ENCODE assay signal across 15 cellular contexts in genomic region chr11:19594326-19594725, GRCh38.
A peak's percentile ranks its signal among the peaks of the same experiment; 100 is the strongest.
DNase-seq lines count a peak whose midpoint lies in the region; ATAC-seq and TF ChIP-seq lines count a peak whose summit lies in the region.
"Had no signal": no experiment of that assay in that cellular context is flagged by ENCODE, and none has a peak within 500 bp of the region (broad histone marks: within the 10 kb centered on the region; RNA-seq: fewer than 3 reads in every experiment).

No MANE protein-coding gene starts in this region.

- peak overlapping the region in 1 of 2 experiments; percentile 16; a peak in 3 of 4 replicates for H4K8ac ChIP-seq in IMR-90 (ENCODE audit: low read depth in 2 of 2, low read length in 2 of 2)

- POLR2A ChIA-PET in IMR-90 (lab: Charles Lee; ENCODE audit: unreplicated experiment), result no interaction called here

- peak overlapping the region; percentile 93 for H2BK120ac ChIP-seq in IMR-90 (ENCODE audit: low read depth, low read length)

- no peak overlapping the region for H3K4me3 ChIP-seq in IMR-90 (ENCODE audit: insufficient read depth, low read depth, low read length)
- no peak overlapping the region for H3K4me3 ChIP-seq in coronary artery
- H3K4me3 ChIP-seq in heart right ventricle, result no peak overlapping the region
- H3K4me3 ChIP-seq: BLaER1 treated with 17β-estradiol and CSF1 and Interleukin-3, amounts not matched to agents 10 nM and 100 nM; GM12878; GM23338 had no signal

- no peaks in the 10 kb centered on the region for H3K9me3 ChIP-seq in IMR-90 (ENCODE audit: control insufficient read depth, insufficient read depth, low read length)
- no peaks in the 10 kb centered on the region for H3K9me3 ChIP-seq in heart right ventricle
- H3K9me3 ChIP-seq: BLaER1 treated with 17β-estradiol and CSF1 and Interleukin-3, amounts not matched to agents 10 nM and 100 nM had no signal

- H4K20me1 ChIP-seq in IMR-90 (ENCODE audit: insufficient read depth, low read length), result no peaks in the 10 kb centered on the region
- H4K20me1 ChIP-seq: BLaER1 treated with 17β-estradiol and CSF1 and Interleukin-3, amounts not matched to agents 10 nM and 100 nM had no signal

- WGBS in IMR-90 (ENCODE audit: extremely low coverage in 2 of 2, insufficient read length in 1 of 2), 2 experiments, result 80% methylated on average over 1 of the region's 4 CpGs; no CpG with 5 or more reads in 1 of the 2 experiments
- WGBS in heart right ventricle, 2 donors, result 92 to 94% methylated on average over 4 of the region's 4 CpGs

- no peak overlapping the region for H2AK9ac ChIP-seq in IMR-90 (replicated peaks; ENCODE audit: low read depth, low read length, poor library complexity)

- no peak overlapping the region for H2BK5ac ChIP-seq in IMR-90 (ENCODE audit: low read depth, low read length, poor library complexity, severe bottlenecking)

- H3K36me3 ChIP-seq in IMR-90 (ENCODE audit: control insufficient read depth, insufficient read depth, low read length) (no peaks in the 10 kb centered on the region), heart right ventricle (no peaks in the 10 kb centered on the region)
- H3K36me3 ChIP-seq: BLaER1 treated with 17β-estradiol and CSF1 and Interleukin-3, amounts not matched to agents 10 nM and 100 nM had no signal

- H3K9me1 ChIP-seq in IMR-90 (ENCODE audit: insufficient read depth, low read length), result peaks cover 23% of the 10 kb centered on the region

- intact Hi-C loops in IMR-90 (cut with micrococcal nuclease) (no loop called here), heart right ventricle (cut with DNase I) (no loop called here)

- H3K4me1 ChIP-seq in IMR-90 (ENCODE audit: control insufficient read depth, insufficient read depth, low read length) (peaks cover 27% of the 10 kb centered on the region), heart right ventricle (peaks cover 0 to 32% (median 18%) of the 10 kb centered on the region in 9 donors)

- dilution Hi-C loops in IMR-90 (cut with HindIII; ENCODE audit: low sequenced_read_pairs, unreplicated experiment), result no loop called here

- no peak overlapping the region for H3K56ac ChIP-seq in IMR-90 (ENCODE audit: extremely low read depth, insufficient read depth, low read length)

- H3K4me2 ChIP-seq in IMR-90 (ENCODE audit: low read depth, low read length), result no peak overlapping the region
- H3K4me2 ChIP-seq: BLaER1 treated with 17β-estradiol and CSF1 and Interleukin-3, amounts not matched to agents 10 nM and 100 nM; GM23338 had no signal

- no TSS peak for BruUV-seq in IMR-90 (replicated peaks; lab: Mats Ljungman, UMichigan)

- H3K23ac ChIP-seq in IMR-90 (ENCODE audit: low read depth, low read length), result no peak overlapping the region

- TF ChIP-seq CTCF in IMR-90 (conservative IDR thresholded peaks at IDR 0.05; ENCODE audit: low read depth, low read length) (no peak), coronary artery (IDR thresholded peaks at IDR 0.05) (no peak), heart right ventricle (IDR thresholded peaks at IDR 0.05) (no peak)

- peak overlapping the region; percentile 12 for H4K91ac ChIP-seq in IMR-90 (ENCODE audit: insufficient read depth, low read depth, low read length)

- no peak overlapping the region; the same call in 1 of the 2 replicates for H3K18ac ChIP-seq in IMR-90 (ENCODE audit: low read depth, low read length)

- no peak for TF ChIP-seq POLR2A in IMR-90 (IDR thresholded peaks at IDR 0.05; ENCODE audit: low read depth, low read length)

- no peak overlapping the region for H2AFZ ChIP-seq in IMR-90 (replicated peaks; ENCODE audit: low read length, poor library complexity)
- H2AFZ ChIP-seq: GM23338 had no signal

- no peak for TF ChIP-seq RAD21 in IMR-90 (IDR thresholded peaks at IDR 0.05; ENCODE audit: low read length)

- no peak overlapping the region for H4K5ac ChIP-seq in IMR-90 (ENCODE audit: low read depth, low read length)

- peak overlapping the region; percentile 97; the same call in 1 of the 2 replicates for H2AK5ac ChIP-seq in IMR-90 (ENCODE audit: low read depth, low read length)

- H3K79me1 ChIP-seq in IMR-90 (ENCODE audit: low read depth in 1 of 2, low read length in 2 of 2), result peaks cover 0 to 7% of the 10 kb centered on the region in 2 experiments; a peak in 1 of 4 replicates

- no peak overlapping the region for H3K9ac ChIP-seq in IMR-90 (ENCODE audit: low read depth, low read length)
- H3K9ac ChIP-seq: BLaER1 treated with 17β-estradiol and CSF1 and Interleukin-3, amounts not matched to agents 10 nM and 100 nM had no signal

- CTCF ChIA-PET in IMR-90 (lab: Yijun Ruan, JAX), result interaction anchor here (1.3 kb wide), 1 partner anchor 118 kb away, joined by 4 read pairs; the partner anchor contains the start of gene NAV2

- peak overlapping the region; percentile 99; the same call in 2 of the 3 replicates for H2BK15ac ChIP-seq in IMR-90 (ENCODE audit: low read depth, low read length)

- H3K27me3 ChIP-seq in IMR-90 (ENCODE audit: control insufficient read depth, insufficient read depth, low read length) (no peaks in the 10 kb centered on the region), heart right ventricle (no peaks in the 10 kb centered on the region)
- H3K27me3 ChIP-seq: BLaER1 treated with 17β-estradiol and CSF1 and Interleukin-3, amounts not matched to agents 10 nM and 100 nM had no signal

- ATAC-seq in IMR-90 (ENCODE audit: low read depth) (no peak), heart right ventricle (no peak), HG03175 (IDR thresholded peaks at IDR 0.05; ENCODE audit: unreplicated experiment) (no peak)
- ATAC-seq: GM12878, GM23338 had no signal

- peak overlapping the region; percentile 88 for H3K4ac ChIP-seq in IMR-90 (ENCODE audit: low read depth, low read length)

- peak; percentile 55 for DNase-seq in EH (ENCODE audit: low read depth)
- DNase-seq in IMR-90, result peak; percentile 50
- DNase-seq in coronary artery (ENCODE audit: low spot score), result peak; percentile 8
- DNase-seq in lung microvascular endothelial cell (ENCODE audit: low read depth in 2 of 2), result peak; percentile 24 to 37
- DNase-seq in heart right ventricle, result no peak
- no peak for DNase-seq in NCI-H510A (lab: John Stamatoyannopoulos, UW)
- DNase-seq: 8988T; ACHN; CD4-positive, CD25-positive, alpha-beta regulatory T cell; DMS53; H9 had no signal

- no peak overlapping the region for H3K14ac ChIP-seq in IMR-90 (replicated peaks; ENCODE audit: low read depth, low read length)

- H3K27ac ChIP-seq in IMR-90 (ENCODE audit: insufficient read depth, low read length) (no peak overlapping the region), coronary artery (no peak overlapping the region), heart right ventricle (no peak overlapping the region)
- H3K27ac ChIP-seq: BLaER1 treated with 17β-estradiol and CSF1 and Interleukin-3, amounts not matched to agents 10 nM and 100 nM had no signal

- peak overlapping the region; percentile 91; the same call in 1 of the 2 replicates for H2BK20ac ChIP-seq in IMR-90 (ENCODE audit: low read depth, low read length)

- in situ Hi-C loops in IMR-90 (cut with MboI; ENCODE audit: low sequenced_read_pairs), result no loop called here

TF ChIP-seq in IMR-90, 13 proteins besides CTCF, POLR2A, EP300 and RAD21:
- TF ChIP-seq FOS (IDR thresholded peaks at IDR 0.05; ENCODE audit: low read depth, low read length), result no peak
- no peak for TF ChIP-seq CEBPB (IDR thresholded peaks at IDR 0.05; ENCODE audit: low read depth, low read length)
- TF ChIP-seq BHLHE40 (IDR thresholded peaks at IDR 0.05; ENCODE audit: low read depth, low read length), result no peak
- TF ChIP-seq RFX5 (IDR thresholded peaks at IDR 0.05; ENCODE audit: low read depth, low read length), result no peak
- TF ChIP-seq MAFK (IDR thresholded peaks at IDR 0.05; ENCODE audit: low read depth, low read length), result no peak
- no peak for TF ChIP-seq CHD1 (IDR thresholded peaks at IDR 0.05; ENCODE audit: low read depth, low read length)
- TF ChIP-seq, protein P1, sequence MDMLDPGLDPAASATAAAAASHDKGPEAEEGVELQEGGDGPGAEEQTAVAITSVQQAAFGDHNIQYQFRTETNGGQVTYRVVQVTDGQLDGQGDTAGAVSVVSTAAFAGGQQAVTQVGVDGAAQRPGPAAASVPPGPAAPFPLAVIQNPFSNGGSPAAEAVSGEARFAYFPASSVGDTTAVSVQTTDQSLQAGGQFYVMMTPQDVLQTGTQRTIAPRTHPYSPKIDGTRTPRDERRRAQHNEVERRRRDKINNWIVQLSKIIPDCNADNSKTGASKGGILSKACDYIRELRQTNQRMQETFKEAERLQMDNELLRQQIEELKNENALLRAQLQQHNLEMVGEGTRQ (IDR thresholded peaks at IDR 0.05; ENCODE audit: low read depth, low read length), result no peak
- no peak for TF ChIP-seq ELK1 (IDR thresholded peaks at IDR 0.05; ENCODE audit: borderline replicate concordance, low read depth, low read length)
- TF ChIP-seq NFE2L2 (IDR thresholded peaks at IDR 0.05; ENCODE audit: low read depth, low read length), result no peak
- TF ChIP-seq RCOR1 (IDR thresholded peaks at IDR 0.05; ENCODE audit: insufficient replicate concordance, low read length), result no peak
- TF ChIP-seq MAZ (IDR thresholded peaks at IDR 0.05; ENCODE audit: borderline replicate concordance, low read depth, low read length), result no peak
- no peak for TF ChIP-seq SMC3 (IDR thresholded peaks at IDR 0.05; ENCODE audit: low read depth, low read length)
- TF ChIP-seq MXI1 (IDR thresholded peaks at IDR 0.05; ENCODE audit: borderline replicate concordance, low read depth, low read length), result no peak

Comparison
In these comparisons a context has a peak if more than half of its experiments do, and no peak if none do; other contexts are left out.
1. DNase-seq: peak in EH (single experiment), IMR-90 (single experiment), coronary artery (single experiment) and lung microvascular endothelial cell (2 of 2); none in heart right ventricle (0 of 2) and NCI-H510A (single experiment).